Comparison of ENCODE assay signal across 3 cellular contexts in the genomic region with DNA sequence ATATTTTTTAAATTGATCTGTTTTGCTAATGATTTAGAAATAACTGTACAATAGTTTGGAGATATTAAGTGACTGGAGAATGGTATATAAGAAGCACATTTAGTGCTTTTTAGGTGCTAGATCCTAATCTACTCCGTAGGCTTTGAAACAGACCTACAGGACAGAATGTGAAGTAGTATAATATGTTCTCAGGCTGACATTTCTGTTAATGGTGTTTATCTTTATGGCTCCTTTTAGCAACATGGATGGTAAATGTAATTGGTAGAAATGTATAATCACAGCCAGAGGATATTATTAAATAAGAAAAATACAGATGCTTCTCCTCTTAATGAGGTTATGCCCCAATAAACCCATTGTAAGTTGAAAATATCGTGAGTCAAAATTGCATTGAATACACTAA.
TF ChIP-seq lines count a peak whose summit lies in the region.

No MANE protein-coding gene starts in this region.

TF ChIP-seq in SK-N-SH, 30 proteins besides CTCF, POLR2A, EP300 and RAD21:
- peak; percentile 77 for TF ChIP-seq GATA2 (CRISPR knock-in tag; IDR thresholded peaks at IDR 0.05)
- no peak for TF ChIP-seq JUND (IDR thresholded peaks at IDR 0.05)
- TF ChIP-seq, protein P1, sequence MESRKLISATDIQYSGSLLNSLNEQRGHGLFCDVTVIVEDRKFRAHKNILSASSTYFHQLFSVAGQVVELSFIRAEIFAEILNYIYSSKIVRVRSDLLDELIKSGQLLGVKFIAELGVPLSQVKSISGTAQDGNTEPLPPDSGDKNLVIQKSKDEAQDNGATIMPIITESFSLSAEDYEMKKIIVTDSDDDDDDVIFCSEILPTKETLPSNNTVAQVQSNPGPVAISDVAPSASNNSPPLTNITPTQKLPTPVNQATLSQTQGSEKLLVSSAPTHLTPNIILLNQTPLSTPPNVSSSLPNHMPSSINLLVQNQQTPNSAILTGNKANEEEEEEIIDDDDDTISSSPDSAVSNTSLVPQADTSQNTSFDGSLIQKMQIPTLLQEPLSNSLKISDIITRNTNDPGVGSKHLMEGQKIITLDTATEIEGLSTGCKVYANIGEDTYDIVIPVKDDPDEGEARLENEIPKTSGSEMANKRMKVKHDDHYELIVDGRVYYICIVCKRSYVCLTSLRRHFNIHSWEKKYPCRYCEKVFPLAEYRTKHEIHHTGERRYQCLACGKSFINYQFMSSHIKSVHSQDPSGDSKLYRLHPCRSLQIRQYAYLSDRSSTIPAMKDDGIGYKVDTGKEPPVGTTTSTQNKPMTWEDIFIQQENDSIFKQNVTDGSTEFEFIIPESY (IDR thresholded peaks at IDR 0.05; ENCODE audit: borderline replicate concordance, low read depth) = no peak
- no peak for TF ChIP-seq POLR2AphosphoS5 (IDR thresholded peaks at IDR 0.05; ENCODE audit: low read depth, low read length)
- no peak for TF ChIP-seq USF1 (IDR thresholded peaks at IDR 0.05; ENCODE audit: borderline replicate concordance, low read depth)
- no peak for TF ChIP-seq FOSL2 (IDR thresholded peaks at IDR 0.05; ENCODE audit: borderline replicate concordance, low read depth)
- peak; percentile 65 for TF ChIP-seq RCOR1 (IDR thresholded peaks at IDR 0.05; ENCODE audit: low read length)
- peak; percentile 57 for TF ChIP-seq CHD2 (IDR thresholded peaks at IDR 0.05; ENCODE audit: low read length, partially characterized antibody)
- TF ChIP-seq GABPA (IDR thresholded peaks at IDR 0.05; ENCODE audit: low read depth) = no peak
- no peak for TF ChIP-seq MEF2A (IDR thresholded peaks at IDR 0.05; ENCODE audit: borderline replicate concordance, low read depth)

TF ChIP-seq in SK-N-SH treated with all-trans-retinoic acid at 6 μM for 48 hours, 23 proteins besides CTCF, POLR2A, EP300 and RAD21:
- TF ChIP-seq ARNTL (CRISPR knock-in tag; IDR thresholded peaks at IDR 0.05; ENCODE audit: borderline replicate concordance, low read depth) = no peak
- TF ChIP-seq OSR1 (CRISPR knock-in tag; IDR thresholded peaks at IDR 0.05) = no peak
- no peak for TF ChIP-seq RARB (CRISPR knock-in tag; IDR thresholded peaks at IDR 0.05)
- no peak for TF ChIP-seq TSHZ2 (CRISPR knock-in tag; IDR thresholded peaks at IDR 0.05)
- no peak for TF ChIP-seq CSDC2 (CRISPR knock-in tag; IDR thresholded peaks at IDR 0.05)
- no peak for TF ChIP-seq ZFP3 (CRISPR knock-in tag; IDR thresholded peaks at IDR 0.05)
- no peak for TF ChIP-seq ZFP30 (CRISPR knock-in tag; IDR thresholded peaks at IDR 0.05)
- TF ChIP-seq PPARA (CRISPR knock-in tag; IDR thresholded peaks at IDR 0.05; ENCODE audit: borderline replicate concordance) = no peak
- TF ChIP-seq ISL1 (CRISPR knock-in tag; IDR thresholded peaks at IDR 0.05) = no peak
- TF ChIP-seq CSRNP3 (CRISPR knock-in tag; IDR thresholded peaks at IDR 0.05) = no peak
- TF ChIP-seq ZC3H10 (CRISPR knock-in tag; IDR thresholded peaks at IDR 0.05) = no peak
- no peak for TF ChIP-seq SNAI2 (CRISPR knock-in tag; IDR thresholded peaks at IDR 0.05)
- no peak for TF ChIP-seq ZNF8 (CRISPR knock-in tag; IDR thresholded peaks at IDR 0.05)
- TF ChIP-seq ZNF565 (CRISPR knock-in tag; conservative IDR thresholded peaks at IDR 0.05; ENCODE audit: low read depth) = no peak
- no peak for TF ChIP-seq CREB5 (CRISPR knock-in tag; IDR thresholded peaks at IDR 0.05; ENCODE audit: low read depth)
- TF ChIP-seq ZNF70 (CRISPR knock-in tag; IDR thresholded peaks at IDR 0.05) = no peak
- TF ChIP-seq, protein P2, sequence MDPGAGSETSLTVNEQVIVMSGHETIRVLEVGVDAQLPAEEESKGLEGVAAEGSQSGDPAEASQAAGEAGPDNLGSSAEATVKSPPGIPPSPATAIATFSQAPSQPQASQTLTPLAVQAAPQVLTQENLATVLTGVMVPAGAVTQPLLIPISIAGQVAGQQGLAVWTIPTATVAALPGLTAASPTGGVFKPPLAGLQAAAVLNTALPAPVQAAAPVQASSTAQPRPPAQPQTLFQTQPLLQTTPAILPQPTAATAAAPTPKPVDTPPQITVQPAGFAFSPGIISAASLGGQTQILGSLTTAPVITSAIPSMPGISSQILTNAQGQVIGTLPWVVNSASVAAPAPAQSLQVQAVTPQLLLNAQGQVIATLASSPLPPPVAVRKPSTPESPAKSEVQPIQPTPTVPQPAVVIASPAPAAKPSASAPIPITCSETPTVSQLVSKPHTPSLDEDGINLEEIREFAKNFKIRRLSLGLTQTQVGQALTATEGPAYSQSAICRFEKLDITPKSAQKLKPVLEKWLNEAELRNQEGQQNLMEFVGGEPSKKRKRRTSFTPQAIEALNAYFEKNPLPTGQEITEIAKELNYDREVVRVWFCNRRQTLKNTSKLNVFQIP (CRISPR knock-in tag; IDR thresholded peaks at IDR 0.05; ENCODE audit: borderline replicate concordance, low read depth) = no peak

TF ChIP-seq in K562, 482 proteins besides CTCF, POLR2A, EP300 and RAD21:
- TF ChIP-seq ZC3H11A (IDR thresholded peaks at IDR 0.05; ENCODE audit: low read depth, low read length) (no peak), ZNF76 (CRISPR knock-in tag; IDR thresholded peaks at IDR 0.05; ENCODE audit: borderline replicate concordance) (no peak), TFAM (CRISPR knock-in tag; conservative IDR thresholded peaks at IDR 0.05) (no peak), ZNF174 (CRISPR knock-in tag; IDR thresholded peaks at IDR 0.05) (no peak), NR3C1 (CRISPR knock-in tag; IDR thresholded peaks at IDR 0.05) (no peak), ZNF408 (CRISPR knock-in tag; IDR thresholded peaks at IDR 0.05; ENCODE audit: low read depth) (no peak)
- TF ChIP-seq, protein P3, sequence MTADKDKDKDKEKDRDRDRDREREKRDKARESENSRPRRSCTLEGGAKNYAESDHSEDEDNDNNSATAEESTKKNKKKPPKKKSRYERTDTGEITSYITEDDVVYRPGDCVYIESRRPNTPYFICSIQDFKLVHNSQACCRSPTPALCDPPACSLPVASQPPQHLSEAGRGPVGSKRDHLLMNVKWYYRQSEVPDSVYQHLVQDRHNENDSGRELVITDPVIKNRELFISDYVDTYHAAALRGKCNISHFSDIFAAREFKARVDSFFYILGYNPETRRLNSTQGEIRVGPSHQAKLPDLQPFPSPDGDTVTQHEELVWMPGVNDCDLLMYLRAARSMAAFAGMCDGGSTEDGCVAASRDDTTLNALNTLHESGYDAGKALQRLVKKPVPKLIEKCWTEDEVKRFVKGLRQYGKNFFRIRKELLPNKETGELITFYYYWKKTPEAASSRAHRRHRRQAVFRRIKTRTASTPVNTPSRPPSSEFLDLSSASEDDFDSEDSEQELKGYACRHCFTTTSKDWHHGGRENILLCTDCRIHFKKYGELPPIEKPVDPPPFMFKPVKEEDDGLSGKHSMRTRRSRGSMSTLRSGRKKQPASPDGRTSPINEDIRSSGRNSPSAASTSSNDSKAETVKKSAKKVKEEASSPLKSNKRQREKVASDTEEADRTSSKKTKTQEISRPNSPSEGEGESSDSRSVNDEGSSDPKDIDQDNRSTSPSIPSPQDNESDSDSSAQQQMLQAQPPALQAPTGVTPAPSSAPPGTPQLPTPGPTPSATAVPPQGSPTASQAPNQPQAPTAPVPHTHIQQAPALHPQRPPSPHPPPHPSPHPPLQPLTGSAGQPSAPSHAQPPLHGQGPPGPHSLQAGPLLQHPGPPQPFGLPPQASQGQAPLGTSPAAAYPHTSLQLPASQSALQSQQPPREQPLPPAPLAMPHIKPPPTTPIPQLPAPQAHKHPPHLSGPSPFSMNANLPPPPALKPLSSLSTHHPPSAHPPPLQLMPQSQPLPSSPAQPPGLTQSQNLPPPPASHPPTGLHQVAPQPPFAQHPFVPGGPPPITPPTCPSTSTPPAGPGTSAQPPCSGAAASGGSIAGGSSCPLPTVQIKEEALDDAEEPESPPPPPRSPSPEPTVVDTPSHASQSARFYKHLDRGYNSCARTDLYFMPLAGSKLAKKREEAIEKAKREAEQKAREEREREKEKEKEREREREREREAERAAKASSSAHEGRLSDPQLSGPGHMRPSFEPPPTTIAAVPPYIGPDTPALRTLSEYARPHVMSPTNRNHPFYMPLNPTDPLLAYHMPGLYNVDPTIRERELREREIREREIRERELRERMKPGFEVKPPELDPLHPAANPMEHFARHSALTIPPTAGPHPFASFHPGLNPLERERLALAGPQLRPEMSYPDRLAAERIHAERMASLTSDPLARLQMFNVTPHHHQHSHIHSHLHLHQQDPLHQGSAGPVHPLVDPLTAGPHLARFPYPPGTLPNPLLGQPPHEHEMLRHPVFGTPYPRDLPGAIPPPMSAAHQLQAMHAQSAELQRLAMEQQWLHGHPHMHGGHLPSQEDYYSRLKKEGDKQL (CRISPR knock-in tag; IDR thresholded peaks at IDR 0.05; ENCODE audit: borderline replicate concordance) = no peak
TF ChIP-seq in K562: peak in this region for 0.
